ENCODE assay signal across 26 cellular contexts in the genomic region with DNA sequence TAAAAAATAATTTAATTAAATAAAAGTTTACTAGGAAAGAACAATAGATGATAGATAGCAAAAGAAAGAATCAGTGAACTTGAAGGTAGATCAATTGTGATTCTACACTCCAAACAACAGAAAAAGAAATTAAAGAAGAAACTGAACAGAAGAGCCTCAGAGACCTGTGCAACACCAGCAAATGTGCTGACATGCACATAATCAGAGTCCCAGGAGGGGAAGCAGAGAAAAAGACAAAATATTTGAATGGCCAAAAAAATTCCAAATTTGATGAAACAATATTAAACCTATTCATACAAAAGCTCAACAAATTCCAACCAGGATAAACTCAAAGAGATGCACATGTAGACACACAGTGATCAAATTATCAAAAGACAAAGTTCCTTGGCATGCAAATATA.
"Had no signal": no experiment of that assay in that cellular context is flagged by ENCODE, and none has a peak within 500 bp of the region (broad histone marks: within the 10 kb centered on the region; RNA-seq: fewer than 3 reads in every experiment).

No MANE protein-coding gene starts in this region.

- H3K27ac ChIP-seq: suprapubic skin, testis, thoracic aorta, thyroid gland, tibial artery, tibial nerve, transverse colon, upper lobe of left lung, upper lobe of right lung, uterus, vagina had no signal

- DNase-seq: stimulated activated CD4-positive, alpha-beta T cell treated with anti-CD3 and anti-CD28 coated beads, Interleukin-2, amount 100 ng/mL, for 48 hours; stimulated activated CD4-positive, alpha-beta T cell treated with anti-CD3 and anti-CD28 coated beads, Interleukin-4, amount 100 ng/mL, for 1 hour; stimulated activated CD4-positive, alpha-beta T cell treated with anti-CD3 and anti-CD28 coated beads, Interleukin-4, amount 100 ng/mL, for 24 hours; stimulated activated CD4-positive, alpha-beta T cell treated with anti-CD3 and anti-CD28 coated beads, Interleukin-4, amount 100 ng/mL, for 4 hours; stimulated activated CD8-positive, alpha-beta memory T cell treated with anti-CD3 and anti-CD28 coated beads, Interleukin-4, amount 100 ng/mL, for 48 hours; stimulated activated naive B cell treated with anti-CD40 and anti-IgM and Interleukin-4, amounts not matched to agents 10 μg/mL and 1 μg/mL and 100 μg/mL, for 72 hours; stimulated activated naive CD4-positive, alpha-beta T cell; stimulated activated naive CD4-positive, alpha-beta T cell treated with Interleukin-2 at 50 U/mL for 16 hours; stimulated activated naive CD8-positive, alpha-beta T cell treated with anti-CD3 and anti-CD28 coated beads, Interleukin-15, amount 100 ng/mL, for 72 hours; stimulated activated naive CD8-positive, alpha-beta T cell treated with anti-CD3 and anti-CD28 coated beads, Interleukin-15, Interleukin-2, amounts not matched to agents 100 U/mL and 50 U/mL, for 24 hours; substantia nigra; testis; thyroid gland; tibial artery; transverse colon; trophoblast cell; upper lobe of left lung; upper lobe of right lung; uterus had no signal

- H3K27me3 ChIP-seq: suprapubic skin, testis, thyroid gland, tibial artery, tibial nerve, transverse colon, upper lobe of left lung, upper lobe of right lung, uterus, vagina had no signal

- H3K36me3 ChIP-seq: suprapubic skin, thoracic aorta, thyroid gland, tibial artery, tibial nerve, transverse colon, upper lobe of left lung, upper lobe of right lung, uterus, vagina had no signal

- FAIRE-seq: urothelium cell line had no signal

- H3K4me1 ChIP-seq: suprapubic skin, testis, thyroid gland, tibial nerve, transverse colon, upper lobe of left lung, upper lobe of right lung, uterus, vagina had no signal

- ATAC-seq: stimulated activated effector memory CD8-positive, alpha-beta T cell treated with anti-CD3 and anti-CD28 coated beads, Interleukin-12 subunit alpha, Interleukin-12 subunit beta, amount 100 ng/mL, for 72 hours; stimulated activated memory B cell treated with anti-CD40 and anti-IgM and Interleukin-4, amounts not matched to agents 10 μg/mL and 1 μg/mL and 100 μg/mL, for 72 hours; stimulated activated naive B cell treated with anti-CD40 and anti-IgM and Interleukin-4, amounts not matched to agents 10 μg/mL and 1 μg/mL and 100 μg/mL, for 72 hours; stimulated activated naive CD8-positive, alpha-beta T cell treated with anti-CD3 and anti-CD28 coated beads, Interleukin-15, amount 100 ng/mL, for 72 hours; stimulated activated naive CD8-positive, alpha-beta T cell treated with anti-CD3 and anti-CD28 coated beads, Interleukin-15, Interleukin-2, amounts not matched to agents 100 U/mL and 50 U/mL, for 24 hours; upper lobe of right lung had no signal

- H3K9me3 ChIP-seq: suprapubic skin, testis, thoracic aorta, thyroid gland, tibial artery, tibial nerve, transverse colon, upper lobe of left lung, upper lobe of right lung, uterus, vagina had no signal

- H3K4me3 ChIP-seq: suprapubic skin, testis, thoracic aorta, thyroid gland, tibial artery, tibial nerve, transverse colon, upper lobe of left lung, upper lobe of right lung, uterus, vagina had no signal
